ENCODE assay signal across 10 cellular contexts in the genomic region with DNA sequence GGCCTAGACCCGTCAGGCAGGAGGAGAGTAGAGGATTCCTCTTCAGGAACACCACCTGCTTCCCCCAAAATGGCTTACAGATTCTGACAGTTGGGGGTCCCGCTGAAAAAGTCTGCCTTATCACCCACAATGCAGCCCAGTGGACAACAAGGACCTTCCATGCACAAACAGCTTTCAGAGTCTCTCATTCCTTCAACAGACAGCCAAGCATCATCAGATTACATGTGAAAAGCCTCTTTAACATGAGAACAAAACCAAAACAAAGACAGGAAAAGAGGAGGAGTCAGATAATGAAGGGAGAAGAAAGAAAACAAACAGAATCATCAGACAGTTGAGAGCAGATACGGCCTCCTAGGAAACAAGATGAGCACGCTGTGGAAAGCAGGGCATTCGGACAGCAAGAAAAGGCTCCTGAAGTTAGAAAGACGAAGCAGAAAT. TPM values are rescaled to one million over a fixed set of nuclear protein-coding genes. Genes with fewer than 3 reads are reported as not detected.
DNase-seq lines count a peak whose midpoint lies in the region; ATAC-seq and TF ChIP-seq lines count a peak whose summit lies in the region.
"Had no signal": no experiment of that assay in that cellular context is flagged by ENCODE, and none has a peak within 500 bp of the region (broad histone marks: within the 10 kb centered on the region; RNA-seq: fewer than 3 reads in every experiment).

No MANE protein-coding gene starts in this region.

- TF ChIP-seq CTCF in PC-3 (conservative IDR thresholded peaks at IDR 0.05; ENCODE audit: low read depth, low read length) = no peak
- TF ChIP-seq CTCF in fibroblast of lung (conservative IDR thresholded peaks at IDR 0.05 in 1 of 2, IDR thresholded peaks at IDR 0.05 in 1 of 2; ENCODE audit: low read depth in 1 of 2, low read length in 2 of 2) = no peak
- TF ChIP-seq CTCF in ovary (IDR thresholded peaks at IDR 0.05) = no peak

- ATAC-seq in PC-3 (no peak), HG02588 (IDR thresholded peaks at IDR 0.05; ENCODE audit: unreplicated experiment) (no peak), GM21423 (IDR thresholded peaks at IDR 0.05; ENCODE audit: unreplicated experiment) (no peak), HG02840 (IDR thresholded peaks at IDR 0.05; ENCODE audit: low FRiP score, unreplicated experiment) (no peak)

- no peak overlapping the region for H2AFZ ChIP-seq in PC-3 (ENCODE audit: low read length)
- H2AFZ ChIP-seq in fibroblast of lung (ENCODE audit: low read length) = no peak overlapping the region

- peaks cover 14% of the 10 kb centered on the region for H3F3A ChIP-seq in PC-3 (ENCODE audit: low read length, unreplicated experiment)

- H3K9me3 ChIP-seq in PC-3 (ENCODE audit: low read length) (no peaks in the 10 kb centered on the region), fibroblast of lung (ENCODE audit: control insufficient read depth, insufficient read depth, low read depth, low read length) (no peaks in the 10 kb centered on the region), ovary (no peaks in the 10 kb centered on the region)

- intact Hi-C loops in PC-3 (cut with micrococcal nuclease) = no loop called here
- intact Hi-C loops in ovary (cut with DNase I) = no loop called here

- H3K79me2 ChIP-seq in PC-3 (ENCODE audit: low read length) (peaks cover 53% of the 10 kb centered on the region), fibroblast of lung (ENCODE audit: control insufficient read depth, insufficient read depth, low read length) (peaks cover 67% of the 10 kb centered on the region)

- DNase-seq in Daoy (ENCODE audit: low read depth) = peak; percentile 18
- DNase-seq in PC-3 = no peak
- peak; percentile 52 to 54 for DNase-seq in fibroblast of lung (ENCODE audit: low read depth in 2 of 2)
- no peak for DNase-seq in ovary
- no peak for DNase-seq in NCI-H345 (lab: John Stamatoyannopoulos, UW)
- DNase-seq: NCI-H1436 treated with DMSO at 0.1 percent for 48 hours; stimulated activated CD4-positive, alpha-beta T cell treated with anti-CD3 and anti-CD28 coated beads, Interleukin-2, amount 100 ng/mL, for 24 hours had no signal

- peaks cover 51% of the 10 kb centered on the region for H3K36me3 ChIP-seq in PC-3 (ENCODE audit: low read depth, low read length)
- H3K36me3 ChIP-seq in fibroblast of lung (ENCODE audit: control insufficient read depth, insufficient read depth, low read length) = peaks cover 27% of the 10 kb centered on the region
- H3K36me3 ChIP-seq in ovary = no peaks in the 10 kb centered on the region

- CTCF ChIA-PET in PC-3 (lab: Charles Lee) = no interaction called here

- H3K27me3 ChIP-seq in PC-3 (ENCODE audit: low read length) = no peaks in the 10 kb centered on the region
- no peaks in the 10 kb centered on the region for H3K27me3 ChIP-seq in fibroblast of lung (ENCODE audit: control insufficient read depth, insufficient read depth, low read length)
- H3K27me3 ChIP-seq in ovary = no peaks in the 10 kb centered on the region

- H3K9me2 ChIP-seq in PC-3 (replicated peaks; ENCODE audit: low read length) = no peaks in the 10 kb centered on the region

- peak overlapping the region; percentile 21; the same call in 1 of the 2 replicates for H3K9ac ChIP-seq in PC-3 (ENCODE audit: low read length)
- no peak overlapping the region for H3K9ac ChIP-seq in fibroblast of lung (ENCODE audit: insufficient read depth, low read length)

- no peak for TF ChIP-seq POLR2A in ovary (IDR thresholded peaks at IDR 0.05)

- H4K20me1 ChIP-seq in PC-3 (ENCODE audit: low read length) (no peaks in the 10 kb centered on the region), fibroblast of lung (ENCODE audit: control insufficient read depth, extremely low read depth, insufficient read depth, low read length) (no peaks in the 10 kb centered on the region)

- H3K4me1 ChIP-seq in PC-3 (ENCODE audit: insufficient read depth, low read length) (peaks cover 51% of the 10 kb centered on the region), fibroblast of lung (ENCODE audit: control insufficient read depth, extremely low read depth, insufficient read depth, low read length) (peaks cover 51% of the 10 kb centered on the region), ovary (ENCODE audit: insufficient read depth) (peaks cover 38% of the 10 kb centered on the region)

- 8 to 34% (median 9%) methylated on average over 6 of the region's 6 CpGs for WGBS in ovary, 3 donors

- peak overlapping the region; percentile 48 for H3K27ac ChIP-seq in PC-3 (ENCODE audit: low read length)
- H3K27ac ChIP-seq in fibroblast of lung (ENCODE audit: insufficient read depth, low read length) = peak overlapping the region; percentile 99
- H3K27ac ChIP-seq in ovary = peak overlapping the region; percentile 6 to 62

- BruUV-seq in PC-3 (replicated peaks; lab: Mats Ljungman, UMichigan) = no TSS peak

- TF ChIP-seq EP300 in ovary (IDR thresholded peaks at IDR 0.05) = no peak

- no peak overlapping the region for H3K4me3 ChIP-seq in PC-3 (ENCODE audit: low read length)
- H3K4me3 ChIP-seq in fibroblast of lung (replicated peaks in 1 of 4; ENCODE audit: control extremely low read depth in 1 of 4, insufficient read depth in 1 of 4, low read depth in 3 of 4, low read length in 4 of 4) = peak overlapping the region in 2 of 4 experiments; percentile 16 to 18
- H3K4me3 ChIP-seq in ovary = no peak overlapping the region

- no peak overlapping the region for H3K4me2 ChIP-seq in PC-3 (ENCODE audit: low read length)
- peak overlapping the region; percentile 60 for H3K4me2 ChIP-seq in fibroblast of lung (ENCODE audit: extremely low read depth, insufficient read depth, low read length)

- POLR2A ChIA-PET in PC-3 (lab: Charles Lee; ENCODE audit: unreplicated experiment) = no interaction called here

RNA-seq across cellular contexts. Expression of gene KCTD10, which starts 18.3 kb away (rescaled TPM):
- total RNA-seq in Daoy (2014; rRNA removed; shearing (Covaris generic)) = 53.1 and 75.3 TPM in 2 replicates
- 42.3 and 58.1 TPM in 2 replicates for total RNA-seq in PC-3 (2014; rRNA removed)
- total RNA-seq in fibroblast of lung = 59.8 and 106 TPM in 2 replicates
- polyA plus RNA-seq in fibroblast of lung = 131 and 190 TPM in 2 replicates
- 86.6 and 115 TPM in 2 replicates for polyA plus RNA-seq in fibroblast of lung (2012)
- polyA minus RNA-seq in fibroblast of lung (ENCODE audit: low replicate concordance) = 424 and 573 TPM in 2 replicates
- 10 to 100 TPM; 21.9 to 47.9 (median 38.0) TPM for total RNA-seq in ovary
- polyA plus RNA-seq in ovary = 10 to 100 TPM; 21.6 to 70.6 TPM

RNA-seq across cellular contexts. Expression of gene UBE3B, which starts 18.6 kb away (rescaled TPM):
- total RNA-seq in Daoy (2014; rRNA removed; shearing (Covaris generic)) = 19.7 and 20.8 TPM in 2 replicates
- total RNA-seq in PC-3 (2014; rRNA removed) (25.7 and 35.6 TPM in 2 replicates), fibroblast of lung (35.7 and 49.7 TPM in 2 replicates), ovary (10 to 100 TPM; 21.9 to 53.4 (median 33.5) TPM)
- polyA plus RNA-seq in fibroblast of lung (27.2 and 29.5 TPM in 2 replicates), ovary (10 to 100 TPM; 12.1 to 27.8 TPM)
- polyA plus RNA-seq in fibroblast of lung (2012) = 17.8 and 20.1 TPM in 2 replicates
- polyA minus RNA-seq in fibroblast of lung (ENCODE audit: low replicate concordance) = 38.8 and 58.9 TPM in 2 replicates

Comparison
In these comparisons a context has a peak if more than half of its experiments do, and no peak if none do; other contexts are left out.
1. DNase-seq: peak in Daoy (single experiment) and fibroblast of lung (2 of 2); none in PC-3 (single experiment), ovary (0 of 5) and NCI-H345 (single experiment).
2. H3K27ac ChIP-seq: peak in every context shown above with its lines; median percentile 99 in fibroblast of lung; 48 in PC-3; 34 in ovary.